ENCODE assay signal across 21 cellular contexts in the genomic region with DNA sequence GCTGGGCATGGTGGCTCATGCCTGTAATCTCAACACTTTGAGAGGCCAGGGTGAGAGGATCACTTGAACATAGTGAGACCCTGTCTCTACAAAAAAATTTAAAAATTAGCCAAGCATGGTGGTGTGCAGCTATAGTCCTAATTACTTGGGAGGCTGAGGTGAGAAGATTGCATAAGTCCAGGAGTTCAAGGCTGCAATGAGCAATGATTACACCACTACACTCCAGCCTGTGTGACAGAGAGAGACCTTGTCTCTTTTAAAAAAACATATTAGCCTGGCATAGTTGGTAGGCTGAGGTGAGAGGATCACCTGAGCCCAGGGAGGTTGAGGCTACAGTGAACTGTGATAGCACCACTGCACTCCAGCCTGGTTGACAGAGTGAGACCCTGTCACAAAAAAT. TPM values are rescaled to one million over a fixed set of nuclear protein-coding genes. Genes with fewer than 3 reads are reported as not detected.
DNase-seq lines count a peak whose midpoint lies in the region; ATAC-seq, FAIRE-seq and TF ChIP-seq lines count a peak whose summit lies in the region.
"Had no signal": no experiment of that assay in that cellular context is flagged by ENCODE, and none has a peak within 500 bp of the region (broad histone marks: within the 10 kb centered on the region; RNA-seq: fewer than 3 reads in every experiment).

No MANE protein-coding gene starts in this region.

- POLR2A ChIA-PET in CD8-positive, alpha-beta T cell (lab: Charles Lee), result interaction anchor here (1.6 kb wide), 1 partner anchor 20 kb away, joined by 3 read pairs; no protein-coding TSS in a partner anchor
- POLR2A ChIA-PET in WTC11 (lab: Charles Lee), result no interaction called here
- POLR2A ChIA-PET in HepG2 (lab: Yijun Ruan, JAX), result interaction anchor here (1.5 kb wide), 1 partner anchor 14 kb away, joined by 4 read pairs; the partner anchor contains the start of gene TRAPPC8

- DNase-seq in CD8-positive, alpha-beta T cell, result no peak
- DNase-seq in WTC11 (ENCODE audit: low spot score) (no peak), HepG2 (ENCODE audit: low spot score) (peak; percentile 40), cerebellar cortex (ENCODE audit: low spot score) (no peak), SJCRH30 (no peak)
- DNase-seq in stimulated activated CD4-positive, alpha-beta T cell treated with anti-CD3 and anti-CD28 coated beads, Interleukin-4, amount 100 ng/mL, for 1 hour, result no peak
- DNase-seq: CD8-positive, alpha-beta memory T cell; COR-L47; DMS 273 treated with DMSO at 0.1 percent for 48 hours; GOT3; H7; HFFc6 had no signal

- no peaks in the 10 kb centered on the region for H3K4me1 ChIP-seq in CD8-positive, alpha-beta T cell (ENCODE audit: insufficient read depth, low read length)
- peaks cover 17% of the 10 kb centered on the region for H3K4me1 ChIP-seq in HepG2 (ENCODE audit: insufficient read depth, low read length)
- H3K4me1 ChIP-seq in neutrophil (ENCODE audit: control insufficient read depth in 1 of 2, insufficient read depth in 1 of 2, low read depth in 1 of 2, low read length in 1 of 2), result peaks cover 6 to 9% of the 10 kb centered on the region in 2 experiments
- H3K4me1 ChIP-seq in SJCRH30, result peaks cover 3% of the 10 kb centered on the region; the same call in 1 of the 2 replicates

- TF ChIP-seq CTCF in CD8-positive, alpha-beta T cell (IDR thresholded peaks at IDR 0.05), result no peak
- TF ChIP-seq CTCF in WTC11 (IDR thresholded peaks at IDR 0.05), result no peak
- no peak for TF ChIP-seq CTCF in HepG2 (CRISPR knock-in tag; IDR thresholded peaks at IDR 0.05)
- TF ChIP-seq CTCF in neutrophil (IDR thresholded peaks at IDR 0.05), result no peak

- H2AFZ ChIP-seq in HepG2 (ENCODE audit: low read length), result no peak overlapping the region

- H3K4me3 Mint-ChIP-seq in CD8-positive, alpha-beta T cell, result no peak overlapping the region
- H3K4me3 Mint-ChIP-seq in WTC11, result no peak overlapping the region
- H3K4me3 Mint-ChIP-seq: B cell; CD8-positive, alpha-beta memory T cell; HFFc6; IgD-negative memory B cell had no signal

- H3K4me3 ChIP-seq in CD8-positive, alpha-beta T cell (ENCODE audit: low read depth, low read length), result no peak overlapping the region
- H3K4me3 ChIP-seq in HepG2 (replicated peaks in 1 of 3; ENCODE audit: insufficient read depth in 1 of 3, low read depth in 2 of 3, low read length in 3 of 3) (no peak overlapping the region), neutrophil (ENCODE audit: low read depth in 1 of 2, low read length in 1 of 2) (no peak overlapping the region), SJCRH30 (no peak overlapping the region)
- H3K4me3 ChIP-seq: BLaER1 treated with 17β-estradiol and CSF1 and Interleukin-3, amounts not matched to agents 10 nM and 100 nM had no signal

- peak; percentile 48 for FAIRE-seq in HepG2 (lab: Jason Lieb, UNC)
- FAIRE-seq: GM12892, GM18507, HTR-8/SVneo had no signal

- intact Hi-C loops in CD8-positive, alpha-beta T cell (cut with DNase I, micrococcal nuclease), result loop anchor here in 1 of 2 experiments (5.0 kb wide), 1 partner anchor 37 kb away; no protein-coding TSS in a partner anchor
- intact Hi-C loops in HepG2 (cut with micrococcal nuclease; ENCODE audit: unreplicated experiment), result loop anchor here (5.0 kb wide), 1 partner anchor 48 kb away; no protein-coding TSS in a partner anchor

- peaks cover 3% of the 10 kb centered on the region for H3K36me3 ChIP-seq in CD8-positive, alpha-beta T cell (ENCODE audit: insufficient read depth, low read length)
- H3K36me3 ChIP-seq in HepG2 (replicated peaks in 1 of 2; ENCODE audit: control insufficient read depth in 1 of 2, insufficient read depth in 2 of 2, low read length in 2 of 2) (peaks cover 0 to 37% of the 10 kb centered on the region in 2 experiments; a peak in 2 of 5 replicates), neutrophil (peaks cover 64% of the 10 kb centered on the region), SJCRH30 (no peaks in the 10 kb centered on the region)

- no peaks in the 10 kb centered on the region for H3K27me3 ChIP-seq in CD8-positive, alpha-beta T cell (ENCODE audit: insufficient read depth, low read length)
- H3K27me3 ChIP-seq in HepG2 (ENCODE audit: control insufficient read depth in 1 of 2, insufficient read depth in 2 of 2, low read length in 2 of 2) (no peaks in the 10 kb centered on the region), neutrophil (no peaks in the 10 kb centered on the region), SJCRH30 (no peaks in the 10 kb centered on the region)
- H3K27me3 ChIP-seq: BLaER1 treated with 17β-estradiol and CSF1 and Interleukin-3, amounts not matched to agents 10 nM and 100 nM had no signal

- no peak for TF ChIP-seq RAD21 in HepG2 (CRISPR knock-in tag; IDR thresholded peaks at IDR 0.05)

- in situ Hi-C loops in HepG2 (cut with HindIII; ENCODE audit: extremely low pct_ligation_motif_present, low pct_unique_long_range_greater_than_20kb), result no loop called here

- peaks cover 4% of the 10 kb centered on the region for H3K79me2 ChIP-seq in HepG2 (ENCODE audit: insufficient read depth, low read length)

- TF ChIP-seq EP300 in HepG2 (IDR thresholded peaks at IDR 0.05; ENCODE audit: low read depth in 2 of 2, low read length in 2 of 2), result peak in 1 of 2 experiments; percentile 43; a peak in 1 of 4 replicates
- no peak for TF ChIP-seq EP300 in HepG2 (CRISPR knock-in tag; IDR thresholded peaks at IDR 0.05; ENCODE audit: borderline replicate concordance)

- H3K27ac Mint-ChIP-seq in CD8-positive, alpha-beta T cell, result peak overlapping the region; percentile 13
- no peak overlapping the region for H3K27ac Mint-ChIP-seq in WTC11
- H3K27ac Mint-ChIP-seq: B cell, HFFc6 had no signal

- no peaks in the 10 kb centered on the region for H3K27me3 Mint-ChIP-seq in CD8-positive, alpha-beta T cell (ENCODE audit: low read depth)
- no peaks in the 10 kb centered on the region for H3K27me3 Mint-ChIP-seq in WTC11 (ENCODE audit: low read depth)
- H3K27me3 Mint-ChIP-seq: B cell; CD8-positive, alpha-beta memory T cell; IgD-negative memory B cell had no signal

- H3K4me1 Mint-ChIP-seq in CD8-positive, alpha-beta T cell (ENCODE audit: low read depth), result peaks cover 30% of the 10 kb centered on the region
- H3K4me1 Mint-ChIP-seq in WTC11, result 0 out of 2 replicates have a peak, but pooled peaks cover 5% of the 10 kb centered on the region

- no peaks in the 10 kb centered on the region for H4K20me1 ChIP-seq in HepG2 (ENCODE audit: insufficient read depth, low read length)

- H3K9me3 ChIP-seq in CD8-positive, alpha-beta T cell (ENCODE audit: low read length), result no peaks in the 10 kb centered on the region
- no peaks in the 10 kb centered on the region for H3K9me3 ChIP-seq in HepG2 (ENCODE audit: low read length)
- H3K9me3 ChIP-seq in neutrophil, result no peaks in the 10 kb centered on the region
- H3K9me3 ChIP-seq in SJCRH30 (replicated peaks), result no peaks in the 10 kb centered on the region

- no peak for TF ChIP-seq POLR2A in HepG2 (IDR thresholded peaks at IDR 0.05; ENCODE audit: insufficient read depth in 1 of 2, low read depth in 2 of 2, low read length in 2 of 2)

- H3K4me2 ChIP-seq in HepG2 (ENCODE audit: low read depth, low read length), result 0 out of 2 replicates have a peak overlapping the region, but pooled peaks have one; percentile 18
- H3K4me2 ChIP-seq: BLaER1 treated with 17β-estradiol and CSF1 and Interleukin-3, amounts not matched to agents 10 nM and 100 nM had no signal

- no peak overlapping the region for H3K27ac ChIP-seq in CD8-positive, alpha-beta T cell (ENCODE audit: low read depth, low read length)
- H3K27ac ChIP-seq in HepG2 (ENCODE audit: extremely low read length, insufficient read depth, low read length) (peak overlapping the region; percentile 47), neutrophil (peak overlapping the region; percentile 27), SJCRH30 (no peak overlapping the region)
- H3K27ac ChIP-seq: BLaER1 treated with 17β-estradiol and CSF1 and Interleukin-3, amounts not matched to agents 10 nM and 100 nM had no signal

- H3K9ac ChIP-seq in HepG2 (ENCODE audit: insufficient read depth, low read depth, low read length), result no peak overlapping the region
- H3K9ac ChIP-seq: BLaER1 treated with 17β-estradiol and CSF1 and Interleukin-3, amounts not matched to agents 10 nM and 100 nM had no signal

- ATAC-seq in CD8-positive, alpha-beta T cell, result no peak
- ATAC-seq in WTC11 (no peak), HepG2 (peak; percentile 89), GM21723 (IDR thresholded peaks at IDR 0.05; ENCODE audit: unreplicated experiment) (no peak)
- ATAC-seq: HCT116 had no signal

- no peaks in the 10 kb centered on the region for H3K9me3 Mint-ChIP-seq in CD8-positive, alpha-beta T cell
- no peaks in the 10 kb centered on the region for H3K9me3 Mint-ChIP-seq in WTC11
- H3K9me3 Mint-ChIP-seq: CD8-positive, alpha-beta memory T cell; HFFc6; IgD-negative memory B cell had no signal

- CTCF ChIA-PET in CD8-positive, alpha-beta T cell (lab: Charles Lee), result interaction anchor here (1.0 kb wide), 1 partner anchor 8 kb away, joined by 4 read pairs; no protein-coding TSS in a partner anchor
- CTCF ChIA-PET in WTC11 (lab: Charles Lee) (no interaction called here), HepG2 (lab: Yijun Ruan, JAX; ENCODE audit: low intra/inter-chr PET ratio, low total read pairs) (no interaction called here)

- BruUV-seq in HepG2 (replicated peaks; lab: Mats Ljungman, UMichigan), result no TSS peak

- peaks cover 60% of the 10 kb centered on the region for H3K36me3 Mint-ChIP-seq in CD8-positive, alpha-beta T cell
- H3K36me3 Mint-ChIP-seq in WTC11, result peaks cover 43% of the 10 kb centered on the region

RNA-seq across cellular contexts. Expression of gene TRAPPC8, which starts 13.7 kb away (rescaled TPM):
- total RNA-seq in CD8-positive, alpha-beta T cell, result 10 to 100 TPM; 23.6 to 24.9 TPM
- total RNA-seq in WTC11 (2021) (45.4 to 56.3 TPM (median 53.2 TPM) in 3 replicates), HepG2 (2016; rRNA removed; fragmentation: Illumina TruSeq; extraction: Trizol) (34.6 and 45.0 TPM in 2 replicates)
- 8.7 and 10.0 TPM in 2 replicates for total RNA-seq in HepG2 (2016; cell fraction: cytosol; rRNA removed; fragmentation: Illumina TruSeq; extraction: Trizol; ENCODE audit: low read depth)
- total RNA-seq in HepG2 (2016; cell fraction: insoluble cytoplasmic fraction; rRNA removed; fragmentation: Illumina TruSeq; extraction: Trizol), result 31.8 and 46.7 TPM in 2 replicates
- total RNA-seq in HepG2 (2016; cell fraction: membrane; rRNA removed; fragmentation: Illumina TruSeq; extraction: Trizol), result 13.8 and 16.5 TPM in 2 replicates
- 35.1 and 38.8 TPM in 2 replicates for total RNA-seq in HepG2 (2016; cell fraction: nucleus; rRNA removed; fragmentation: Illumina TruSeq; extraction: Trizol)
- polyA plus RNA-seq in HepG2 (2011; rRNA removed), result 38.8 and 50.8 TPM in 2 replicates
- 17.0 and 26.8 TPM in 2 replicates for polyA plus RNA-seq in HepG2 (2011; cell fraction: cytosol; rRNA removed)
- 35.2 and 47.9 TPM in 2 replicates for polyA plus RNA-seq in HepG2 (2011; cell fraction: nucleus; rRNA removed)
- polyA plus RNA-seq in HepG2 (2012), result 16.7 and 19.4 TPM in 2 replicates
- 0.72 and 1.8 TPM in 2 replicates for polyA plus RNA-seq in HepG2 (2016; cell fraction: cytosol; fragmentation: Illumina TruSeq; extraction: Trizol; ENCODE audit: low read depth)
- 23.4 and 25.5 TPM in 2 replicates for polyA plus RNA-seq in HepG2 (2016; cell fraction: insoluble cytoplasmic fraction; fragmentation: Illumina TruSeq; extraction: Trizol; ENCODE audit: low read depth)
- polyA plus RNA-seq in HepG2 (2016; cell fraction: membrane; fragmentation: Illumina TruSeq; extraction: Trizol; ENCODE audit: low read depth), result 3.3 and 3.4 TPM in 2 replicates
- 42.0 and 43.4 TPM in 2 replicates for polyA plus RNA-seq in HepG2 (2016; cell fraction: nucleus; fragmentation: Illumina TruSeq; extraction: Trizol; ENCODE audit: insufficient read depth, low read depth)
- polyA minus RNA-seq in HepG2 (2011; rRNA and poly(A)+ RNA removed; ENCODE audit: low replicate concordance), result 50.6 and 78.7 TPM in 2 replicates
- 19.3 and 20.6 TPM in 2 replicates for polyA minus RNA-seq in HepG2 (2011; cell fraction: cytosol; rRNA and poly(A)+ RNA removed)
- 71.1 and 78.2 TPM in 2 replicates for polyA minus RNA-seq in HepG2 (2011; cell fraction: nucleus; rRNA and poly(A)+ RNA removed)
- total RNA-seq in SJCRH30 (2014; rRNA removed; shearing (Covaris generic)), result 14.4 and 15.4 TPM in 2 replicates

Comparison
In these comparisons a context has a peak if more than half of its experiments do, and no peak if none do; other contexts are left out.
1. H3K27ac ChIP-seq: peak in HepG2 (single experiment) and neutrophil (single experiment); none in CD8-positive, alpha-beta T cell (single experiment) and SJCRH30 (single experiment).